Comparison of ENCODE assay signal across 22 cellular contexts in genomic region chr7:44331682-44332081, GRCh38. TPM values are rescaled to one million over a fixed set of nuclear protein-coding genes. Genes with fewer than 3 reads are reported as not detected.
"Had no signal": no experiment of that assay in that cellular context is flagged by ENCODE, and none has a peak within 500 bp of the region (broad histone marks: within the 10 kb centered on the region; RNA-seq: fewer than 3 reads in every experiment).

No MANE protein-coding gene starts in this region.

- H3K4me3 ChIP-seq: SJCRH30 had no signal

- H3K27me3 ChIP-seq: SJCRH30 had no signal

- H3K4me3 Mint-ChIP-seq: activated CD8-positive, alpha-beta memory T cell treated with anti-CD3 and anti-CD28 coated beads, Interleukin-2, amount 10 ng/mL, durations not matched to agents 7 days and 5 days; activated naive CD4-positive, alpha-beta T cell treated with anti-CD3 and anti-CD28 coated beads, Interleukin-2, amount 50 U/mL, for 24 hours; activated T-cell treated with anti-CD3 and anti-CD28 coated beads, Interleukin-2, amount 50 U/mL, for 24 hours; activated T-helper 1 cell treated with anti-CD3 and anti-CD28 coated beads, Interleukin-12 subunit alpha, Interleukin-12 subunit beta, Interleukin-2, Interleukin-4 antibody, amounts not matched to agents 30 ng/mL and 10 ng/mL and 1 ng/mL, durations not matched to agents 14 hours and 24 hours and 36 hours had no signal

- H3K4me1 Mint-ChIP-seq: activated naive CD4-positive, alpha-beta T cell treated with anti-CD3 and anti-CD28 coated beads, Interleukin-2, amount 50 U/mL, for 24 hours had no signal

- DNase-seq: activated CD4-positive, alpha-beta T cell treated with anti-CD3 and anti-CD28 coated beads for 4 hours; activated CD8-positive, alpha-beta memory T cell treated with anti-CD3 and anti-CD28 coated beads, Interleukin-2, amount 10 ng/mL, durations not matched to agents 7 days and 5 days; activated effector memory CD4-positive, alpha-beta T cell treated with Interleukin-2 at 50 U/mL for 16 hours; activated naive CD4-positive, alpha-beta T cell; activated T-cell treated with anti-CD3 and anti-CD28 coated beads, Interleukin-2, amount 50 U/mL, for 24 hours; aorta; Kasumi-1; KBM-7; NCI-H1105 treated with DMSO at 0.1 percent for 48 hours; NCI-H1436 treated with DMSO at 0.1 percent for 48 hours; NCI-H187 treated with DMSO at 0.1 percent for 48 hours; NCI-H2081 treated with DMSO at 0.1 percent for 48 hours; NCI-H446; NCI-H524; PC-3; SJCRH30; SK-N-SH; T-helper 1 cell had no signal

- H3K4me1 ChIP-seq: SJCRH30 had no signal

- H3K9me3 Mint-ChIP-seq: activated T-helper 1 cell treated with anti-CD3 and anti-CD28 coated beads, Interleukin-12 subunit alpha, Interleukin-12 subunit beta, Interleukin-2, Interleukin-4 antibody, amounts not matched to agents 30 ng/mL and 10 ng/mL and 1 ng/mL, durations not matched to agents 14 hours and 24 hours and 36 hours had no signal

- H3K9me3 ChIP-seq: SJCRH30, SK-N-SH had no signal

- H3K36me3 ChIP-seq: SJCRH30 had no signal

- H3K27ac ChIP-seq: SJCRH30 had no signal

- FAIRE-seq: bronchial epithelial cell had no signal

- H3K27ac Mint-ChIP-seq: activated CD8-positive, alpha-beta memory T cell treated with anti-CD3 and anti-CD28 coated beads, Interleukin-2, amount 10 ng/mL, durations not matched to agents 7 days and 5 days; activated naive CD4-positive, alpha-beta T cell treated with anti-CD3 and anti-CD28 coated beads, Interleukin-2, amount 50 U/mL, for 24 hours; activated T-cell treated with anti-CD3 and anti-CD28 coated beads, Interleukin-2, amount 50 U/mL, for 24 hours; activated T-helper 1 cell treated with anti-CD3 and anti-CD28 coated beads, Interleukin-12 subunit alpha, Interleukin-12 subunit beta, Interleukin-2, Interleukin-4 antibody, amounts not matched to agents 30 ng/mL and 10 ng/mL and 1 ng/mL, durations not matched to agents 14 hours and 24 hours and 36 hours had no signal

- ATAC-seq: activated CD4-positive, CD25-positive, alpha-beta regulatory T cell treated with anti-CD3 and anti-CD28 coated beads, Interleukin-2, amount 50 U/mL, for 24 hours; activated CD8-positive, alpha-beta memory T cell treated with anti-CD3 and anti-CD28 coated beads, Interleukin-2, amount 10 ng/mL, durations not matched to agents 7 days and 5 days; PC-3 had no signal

RNA-seq across cellular contexts. Expression of gene CAMK2B, which starts 6.3 kb away (rescaled TPM):
- total RNA-seq: bronchial epithelial cell had no signal
